ENCODE assay signal across 8 cellular contexts in genomic region chr10:62242965-62243646, GRCh38. TPM values are rescaled to one million over a fixed set of nuclear protein-coding genes. Genes with fewer than 3 reads are reported as not detected.
DNase-seq lines count a peak whose midpoint lies in the region; ATAC-seq and TF ChIP-seq lines count a peak whose summit lies in the region.
"Not testable (repeated sequence)": the region's sequence is repeated elsewhere in the genome, so short reads cannot be mapped to it uniquely, and the experiment has no call there.

No MANE protein-coding gene starts in this region.

- DNase-seq in GM10266 (ENCODE audit: extremely low spot score) (peak; percentile 17), fibroblast of gingiva (ENCODE audit: low read depth) (peak; percentile 93), mucosa of descending colon (peak in 1 of 3 donors; percentile 24)
- not testable (repeated sequence) for DNase-seq in activated T-cell treated with anti-CD3 and anti-CD28 coated beads, Interleukin-2, amount 50 U/mL, for 4 hours; thoracic aorta (ENCODE audit: low spot score)

- peaks cover 57% of the 10 kb centered on the region for H3K4me1 ChIP-seq in OCI-LY1 (ENCODE audit: insufficient read depth, low read length, severe bottlenecking)
- H3K4me1 ChIP-seq in mucosa of descending colon (ENCODE audit: low read depth); thoracic aorta (ENCODE audit: control insufficient read depth in 1 of 2, low read depth in 2 of 2): not testable (repeated sequence)

- H3K9me2 ChIP-seq in OCI-LY1 (ENCODE audit: low read depth, low read length) = not testable (repeated sequence)

- not testable (repeated sequence) for H3K9me3 Mint-ChIP-seq in activated T-cell treated with anti-CD3 and anti-CD28 coated beads, Interleukin-2, amount 50 U/mL, for 4 hours

- peak; percentile 84 for ATAC-seq in GM21576 (IDR thresholded peaks at IDR 0.05; ENCODE audit: unreplicated experiment)
- ATAC-seq in HG03354 (IDR thresholded peaks at IDR 0.05; ENCODE audit: poor library complexity, severe bottlenecking, unreplicated experiment) = peak; percentile 93
- ATAC-seq in activated T-cell treated with anti-CD3 and anti-CD28 coated beads, Interleukin-2, amount 50 U/mL, for 4 hours = peak; percentile 23 to 30
- ATAC-seq in mucosa of descending colon = peak; percentile 77
- not testable (repeated sequence) for ATAC-seq in thoracic aorta (ENCODE audit: insufficient number of reproducible peaks, low FRiP score, low read depth)

- peaks cover 39% of the 10 kb centered on the region for H3K4me1 Mint-ChIP-seq in activated T-cell treated with anti-CD3 and anti-CD28 coated beads, Interleukin-2, amount 50 U/mL, for 4 hours (ENCODE audit: low read depth)

- not testable (repeated sequence) for H3F3A ChIP-seq in OCI-LY1 (ENCODE audit: insufficient read depth, low read length)

- H3K27ac ChIP-seq in OCI-LY1 (ENCODE audit: low read depth, low read length, poor library complexity, severe bottlenecking) (peak overlapping the region; percentile 79), thoracic aorta (peak overlapping the region in 1 of 2 donors; percentile 10)

- H3K36me3 ChIP-seq in OCI-LY1 (ENCODE audit: insufficient read depth, low read length); mucosa of descending colon (ENCODE audit: low read depth); thoracic aorta: not testable (repeated sequence)

- H3K4me2 ChIP-seq in OCI-LY1 (ENCODE audit: low read length) = peak overlapping the region; percentile 44

- H3K9ac ChIP-seq in OCI-LY1 (ENCODE audit: low read length) = peak overlapping the region; percentile 28; the same call in 1 of the 2 replicates

- H3K27me3 ChIP-seq in OCI-LY1 (ENCODE audit: insufficient read depth, low read length); thoracic aorta (replicated peaks; ENCODE audit: insufficient read depth): not testable (repeated sequence)

- H2AFZ ChIP-seq in OCI-LY1 (ENCODE audit: low read length) = not testable (repeated sequence)

- not testable (repeated sequence) for H3K36me3 Mint-ChIP-seq in activated T-cell treated with anti-CD3 and anti-CD28 coated beads, Interleukin-2, amount 50 U/mL, for 4 hours (ENCODE audit: insufficient read depth)

- H3K79me2 ChIP-seq in OCI-LY1 (ENCODE audit: insufficient read depth, low read length) = peaks cover 10% of the 10 kb centered on the region; the same call in 1 of the 2 replicates

- H4K20me1 ChIP-seq in OCI-LY1 (ENCODE audit: insufficient read depth, low read length) = not testable (repeated sequence)

- H3K27me3 Mint-ChIP-seq in activated T-cell treated with anti-CD3 and anti-CD28 coated beads, Interleukin-2, amount 50 U/mL, for 4 hours (ENCODE audit: low read depth) = not testable (repeated sequence)

- not testable (repeated sequence) for H3K9me3 ChIP-seq in OCI-LY1 (ENCODE audit: low read length); mucosa of descending colon; thoracic aorta

- intact Hi-C loops in mucosa of descending colon (cut with DNase I, micrococcal nuclease) = loop anchor here in 1 of 2 donors (5.0 kb wide), 1 partner anchor 206 kb away; no protein-coding TSS in a partner anchor

- H3K4me3 Mint-ChIP-seq in activated T-cell treated with anti-CD3 and anti-CD28 coated beads, Interleukin-2, amount 50 U/mL, for 4 hours = peak overlapping the region; percentile 27

- H3K4me3 ChIP-seq in OCI-LY1 (ENCODE audit: low read depth, low read length, poor library complexity, severe bottlenecking); mucosa of descending colon: not testable (repeated sequence)
- peak overlapping the region; percentile 44 for H3K4me3 ChIP-seq in thoracic aorta

- TF ChIP-seq CTCF in GM10266 (IDR thresholded peaks at IDR 0.05; ENCODE audit: control insufficient read depth, insufficient read depth, low read depth, missing control alignments); OCI-LY1 (IDR thresholded peaks at IDR 0.05; ENCODE audit: low read length); mucosa of descending colon (IDR thresholded peaks at IDR 0.05); thoracic aorta (IDR thresholded peaks at IDR 0.05): not testable (repeated sequence)

RNA-seq across cellular contexts. Expression of gene RTKN2, which starts 25.5 kb away (rescaled TPM):
- total RNA-seq in activated T-cell treated with anti-CD3 and anti-CD28 coated beads, Interleukin-2, amount 50 U/mL, for 4 hours = 1 to 10 TPM; 2.1 to 4.0 (median 3.2) TPM
- 1 to 10 TPM in 2 of 3 donors, under 1 TPM in 1; 0.70 to 4.3 (median 1.8) TPM for total RNA-seq in mucosa of descending colon
- total RNA-seq in thoracic aorta = not detected
